26 cellular contexts compared by ENCODE assay signal in the genomic region with DNA sequence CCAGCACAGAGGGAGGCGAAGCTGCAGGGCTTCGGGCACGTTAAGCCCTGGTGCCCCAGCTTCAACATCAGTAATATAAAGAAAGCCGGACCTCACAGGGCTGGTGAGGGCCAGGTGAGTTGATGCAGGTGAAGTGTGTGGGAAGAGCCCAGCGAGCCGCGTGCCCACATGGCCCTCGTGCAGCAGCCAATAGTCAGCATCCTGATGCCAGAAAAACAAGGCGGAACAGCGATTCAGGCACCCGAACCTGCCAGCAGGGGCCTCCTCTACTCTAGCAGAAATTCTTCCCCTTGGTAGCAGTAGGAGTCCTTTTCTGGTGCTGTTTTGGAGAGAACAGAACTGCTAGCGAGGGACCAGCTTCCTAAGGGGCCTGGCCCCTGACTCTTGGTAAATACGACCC. TPM values are rescaled to one million over a fixed set of nuclear protein-coding genes. Genes with fewer than 3 reads are reported as not detected.
DNase-seq lines count a peak whose midpoint lies in the region; ATAC-seq and TF ChIP-seq lines count a peak whose summit lies in the region.
"Had no signal": no experiment of that assay in that cellular context is flagged by ENCODE, and none has a peak within 500 bp of the region (broad histone marks: within the 10 kb centered on the region; RNA-seq: fewer than 3 reads in every experiment).

No MANE protein-coding gene starts in this region.

- no peaks in the 10 kb centered on the region for H3K27me3 ChIP-seq in PC-3 (ENCODE audit: low read length)
- H3K27me3 ChIP-seq in testis = no peaks in the 10 kb centered on the region
- H3K27me3 ChIP-seq: gastroesophageal sphincter, hepatocyte, spleen, vagina had no signal

- no peaks in the 10 kb centered on the region for H3K9me3 ChIP-seq in PC-3 (ENCODE audit: low read length)
- no peaks in the 10 kb centered on the region for H3K9me3 ChIP-seq in testis
- H3K9me3 ChIP-seq: gastroesophageal sphincter, spleen, vagina had no signal

- 81 to 84% methylated on average over 9 to 13 of the region's 13 CpGs for WGBS in testis, 2 donors

- TF ChIP-seq CTCF in PC-3 (conservative IDR thresholded peaks at IDR 0.05; ENCODE audit: low read depth, low read length) = peak; percentile 36
- no peak for TF ChIP-seq CTCF in testis (IDR thresholded peaks at IDR 0.05)

- POLR2A ChIA-PET in PC-3 (lab: Charles Lee; ENCODE audit: unreplicated experiment) = no interaction called here

- no peak for TF ChIP-seq POLR2A in testis (IDR thresholded peaks at IDR 0.05)

- ATAC-seq in left ventricle myocardium superior = peak; percentile 23
- ATAC-seq in left cardiac atrium = no peak
- no peak for ATAC-seq in PC-3
- no peak for ATAC-seq in GM18511 (IDR thresholded peaks at IDR 0.05; ENCODE audit: unreplicated experiment)
- ATAC-seq: gastroesophageal sphincter; right cardiac atrium; stimulated activated naive CD8-positive, alpha-beta T cell treated with anti-CD3 and anti-CD28 coated beads, Interleukin-15, amount 100 ng/mL, for 72 hours had no signal

- intact Hi-C loops in left ventricle myocardium superior (cut with micrococcal nuclease) (no loop called here), left cardiac atrium (cut with DNase I) (loop anchor here in 1 of 2 donors (10.0 kb wide), 1 partner anchor 374 kb away; no protein-coding TSS in a partner anchor), PC-3 (cut with micrococcal nuclease) (loop anchor here (10.0 kb wide), 2 partner anchors 374 to 876 kb away; no protein-coding TSS in a partner anchor), testis (cut with DNase I; ENCODE audit: low total_unique reads) (no loop called here)

- H3K4me2 ChIP-seq in PC-3 (ENCODE audit: low read length) = no peak overlapping the region
- H3K4me2 ChIP-seq: hepatocyte, PC-9 had no signal

- H3K36me3 ChIP-seq in PC-3 (ENCODE audit: low read depth, low read length) = peaks cover 72% of the 10 kb centered on the region
- H3K36me3 ChIP-seq in testis (ENCODE audit: low read depth, missing control alignments) = no peaks in the 10 kb centered on the region

- no peak overlapping the region for H2AFZ ChIP-seq in PC-3 (ENCODE audit: low read length)
- H2AFZ ChIP-seq: hepatocyte, PC-9 had no signal

- H3K9me2 ChIP-seq in PC-3 (replicated peaks; ENCODE audit: low read length) = no peaks in the 10 kb centered on the region

- peaks cover 11% of the 10 kb centered on the region for H4K20me1 ChIP-seq in PC-3 (ENCODE audit: low read length)

- no peak overlapping the region for H3K27ac ChIP-seq in PC-3 (ENCODE audit: low read length)
- no peak overlapping the region for H3K27ac ChIP-seq in testis
- H3K27ac ChIP-seq: gastroesophageal sphincter, hepatocyte, PC-9, spleen, vagina had no signal

- H3K4me3 ChIP-seq in PC-3 (ENCODE audit: low read length) (no peak overlapping the region), testis (no peak overlapping the region)
- H3K4me3 ChIP-seq: gastroesophageal sphincter, hepatocyte, PC-9, spleen, vagina had no signal

- CTCF ChIA-PET in PC-3 (lab: Charles Lee) = no interaction called here

- H3F3A ChIP-seq in PC-3 (ENCODE audit: low read length, unreplicated experiment) = no peaks in the 10 kb centered on the region

- no peak for DNase-seq in left ventricle myocardium superior
- DNase-seq in left cardiac atrium = no peak
- DNase-seq in PC-3 = no peak
- peak; percentile 8 for DNase-seq in cerebellar cortex (ENCODE audit: low spot score)
- peak; percentile 9 for DNase-seq in testis
- DNase-seq in NCI-H1436 treated with DMSO at 0.1 percent for 48 hours (lab: John Stamatoyannopoulos, UW) = no peak
- no peak for DNase-seq in effector CD4-positive, alpha-beta T cell
- DNase-seq: activated CD4-positive, alpha-beta T cell treated with anti-CD3 and anti-CD28 coated beads, Interleukin-2, amount 50 U/mL, for 48 hours; activated CD4-positive, CD25-positive, alpha-beta regulatory T cell treated with anti-CD3 and anti-CD28 coated beads, Interleukin-2, amount 50 U/mL, for 72 hours; amniotic stem cell; CD4-positive, alpha-beta memory T cell; NCI-H1105 treated with DMSO at 0.1 percent for 48 hours; NCI-H1930; NCI-H524 treated with DMSO at 0.1 percent for 48 hours; NK-92 treated with Interleukin-12 subunit alpha and Interleukin-12 subunit beta, amount 100 ng/mL, for 24 hours; PC-9; right cardiac atrium; SHP77; spleen; stimulated activated CD4-positive, alpha-beta T cell treated with anti-CD3 and anti-CD28 coated beads, Interleukin-2, amount 100 ng/mL, for 24 hours; stimulated activated naive CD8-positive, alpha-beta T cell treated with anti-CD3 and anti-CD28 coated beads, Interleukin-15, amount 100 ng/mL, for 72 hours; T-helper 2 cell had no signal

- peaks cover 9% of the 10 kb centered on the region for H3K4me1 ChIP-seq in PC-3 (ENCODE audit: insufficient read depth, low read length)
- no peaks in the 10 kb centered on the region for H3K4me1 ChIP-seq in testis

- H3K79me2 ChIP-seq in PC-3 (ENCODE audit: low read length) = peaks cover 31% of the 10 kb centered on the region

- H3K9ac ChIP-seq in PC-3 (ENCODE audit: low read length) = no peak overlapping the region

- BruUV-seq in PC-3 (replicated peaks; lab: Mats Ljungman, UMichigan) = no TSS peak

RNA-seq across cellular contexts. Expression of gene MED10, which starts 7.8 kb away (rescaled TPM):
- total RNA-seq in left ventricle myocardium superior (29.2 TPM), left cardiac atrium (10 to 100 TPM; 24.4 to 24.5 TPM), PC-3 (2014; rRNA removed) (94.0 and 102 TPM in 2 replicates), testis (10 to 100 TPM; 43.8 to 47.9 TPM)
- polyA plus RNA-seq in testis (ENCODE audit: insufficient read depth, low read depth, low replicate concordance) = 43.6 TPM

Comparison
In these comparisons a context has a peak if more than half of its experiments do, and no peak if none do; other contexts are left out.
1. DNase-seq: peak in cerebellar cortex (single experiment) and testis (single experiment); none in left ventricle myocardium superior (single experiment), left cardiac atrium (single experiment), PC-3 (single experiment), NCI-H1436 treated with DMSO at 0.1 percent for 48 hours (single experiment) and effector CD4-positive, alpha-beta T cell (single experiment).